Comparison of ENCODE assay signal across 25 cellular contexts in the genomic region with DNA sequence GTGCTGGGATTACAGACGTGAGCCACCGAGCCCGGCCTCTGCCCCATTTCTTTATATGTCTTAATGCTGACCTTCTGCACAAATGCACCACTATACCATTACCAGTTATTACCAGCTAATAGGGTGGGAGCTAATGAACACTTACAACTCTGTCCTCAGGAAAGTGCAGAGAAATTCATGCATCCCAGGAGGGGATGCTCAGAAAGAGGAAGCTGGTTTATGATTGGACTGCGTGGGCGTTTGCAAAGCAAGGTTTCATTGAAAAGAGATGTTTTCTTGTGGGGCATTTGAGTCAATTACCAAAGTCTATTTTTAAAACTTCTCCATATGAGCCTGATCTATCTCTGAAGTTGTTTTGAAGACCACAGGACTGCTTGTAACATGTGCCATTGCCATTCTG.
"Had no signal": no experiment of that assay in that cellular context is flagged by ENCODE, and none has a peak within 500 bp of the region (broad histone marks: within the 10 kb centered on the region; RNA-seq: fewer than 3 reads in every experiment).

No MANE protein-coding gene starts in this region.

- FAIRE-seq: frontal cortex, kidney had no signal

- H3K4me3 ChIP-seq: colonic mucosa, lung, smooth muscle cell, upper lobe of right lung had no signal

- H3K9me3 ChIP-seq: colonic mucosa, upper lobe of right lung had no signal

- H2AFZ ChIP-seq: parathyroid adenoma had no signal

- ATAC-seq: activated CD8-positive, alpha-beta memory T cell treated with anti-CD3 and anti-CD28 coated beads, Interleukin-2, amount 10 ng/mL, durations not matched to agents 7 days and 5 days; activated naive CD8-positive, alpha-beta T cell treated with anti-CD3 and anti-CD28 coated beads, Interleukin-2, amount 50 U/mL, for 24 hours; activated T-helper 17 cell treated with anti-CD3 and anti-CD28 coated beads, Interleukin-2, amount 50 U/mL, for 72 hours; left lobe of liver; natural killer cell treated with Interleukin-12 subunit alpha and Interleukin-12 subunit beta and Interleukin-15 and Interleukin-18, amount 100 ng/mL, for 72 hours; sciatic nerve; T-helper 17 cell; upper lobe of right lung had no signal

- H3K9ac ChIP-seq: parathyroid adenoma had no signal

- H3K4me1 Mint-ChIP-seq: activated CD4-positive, alpha-beta memory T cell treated with anti-CD3 and anti-CD28 coated beads, Interleukin-2, amount 10 ng/mL, durations not matched to agents 7 days and 5 days; activated CD8-positive, alpha-beta memory T cell treated with anti-CD3 and anti-CD28 coated beads, Interleukin-2, amount 10 ng/mL, durations not matched to agents 7 days and 5 days; activated T-helper 17 cell treated with anti-CD3 and anti-CD28 coated beads, Interleukin-2, amount 50 U/mL, for 72 hours; central memory CD8-positive, alpha-beta T cell; mesothelial cell of epicardium; T-helper 17 cell had no signal

- H3K27ac Mint-ChIP-seq: activated CD4-positive, alpha-beta memory T cell treated with anti-CD3 and anti-CD28 coated beads, Interleukin-2, amount 10 ng/mL, durations not matched to agents 7 days and 5 days; activated CD8-positive, alpha-beta memory T cell treated with anti-CD3 and anti-CD28 coated beads, Interleukin-2, amount 10 ng/mL, durations not matched to agents 7 days and 5 days; activated naive CD8-positive, alpha-beta T cell treated with anti-CD3 and anti-CD28 coated beads, Interleukin-2, amount 50 U/mL, for 24 hours; activated T-helper 17 cell treated with anti-CD3 and anti-CD28 coated beads, Interleukin-2, amount 50 U/mL, for 72 hours; mesothelial cell of epicardium; natural killer cell treated with Interleukin-12 subunit alpha and Interleukin-12 subunit beta and Interleukin-15 and Interleukin-18, amount 100 ng/mL, for 72 hours; T-helper 17 cell had no signal

- H3K27me3 Mint-ChIP-seq: activated CD4-positive, alpha-beta memory T cell treated with anti-CD3 and anti-CD28 coated beads, Interleukin-2, amount 10 ng/mL, durations not matched to agents 7 days and 5 days; activated CD8-positive, alpha-beta memory T cell treated with anti-CD3 and anti-CD28 coated beads, Interleukin-2, amount 10 ng/mL, durations not matched to agents 7 days and 5 days; central memory CD8-positive, alpha-beta T cell had no signal

- H3K4me3 Mint-ChIP-seq: activated CD4-positive, alpha-beta memory T cell treated with anti-CD3 and anti-CD28 coated beads, Interleukin-2, amount 10 ng/mL, durations not matched to agents 7 days and 5 days; activated CD8-positive, alpha-beta memory T cell treated with anti-CD3 and anti-CD28 coated beads, Interleukin-2, amount 10 ng/mL, durations not matched to agents 7 days and 5 days; activated naive CD8-positive, alpha-beta T cell treated with anti-CD3 and anti-CD28 coated beads, Interleukin-2, amount 50 U/mL, for 24 hours; activated T-helper 17 cell treated with anti-CD3 and anti-CD28 coated beads, Interleukin-2, amount 50 U/mL, for 72 hours; central memory CD8-positive, alpha-beta T cell; mesothelial cell of epicardium; natural killer cell treated with Interleukin-12 subunit alpha and Interleukin-12 subunit beta and Interleukin-15 and Interleukin-18, amount 100 ng/mL, for 72 hours; T-helper 17 cell had no signal

- H3K36me3 Mint-ChIP-seq: activated CD8-positive, alpha-beta memory T cell treated with anti-CD3 and anti-CD28 coated beads, Interleukin-2, amount 10 ng/mL, durations not matched to agents 7 days and 5 days; mesothelial cell of epicardium; natural killer cell treated with Interleukin-12 subunit alpha and Interleukin-12 subunit beta and Interleukin-15 and Interleukin-18, amount 100 ng/mL, for 72 hours had no signal

- H3K79me2 ChIP-seq: parathyroid adenoma had no signal

- H3K27ac ChIP-seq: brain microvascular endothelial cell, colonic mucosa, parathyroid adenoma, upper lobe of right lung, WERI-Rb-1 had no signal

- H3K4me1 ChIP-seq: colonic mucosa, parathyroid adenoma, upper lobe of right lung had no signal

- H3K9me3 Mint-ChIP-seq: activated CD4-positive, alpha-beta memory T cell treated with anti-CD3 and anti-CD28 coated beads, Interleukin-2, amount 10 ng/mL, durations not matched to agents 7 days and 5 days; activated naive CD8-positive, alpha-beta T cell treated with anti-CD3 and anti-CD28 coated beads, Interleukin-2, amount 50 U/mL, for 24 hours; activated T-helper 17 cell treated with anti-CD3 and anti-CD28 coated beads, Interleukin-2, amount 50 U/mL, for 72 hours; mesothelial cell of epicardium; natural killer cell treated with Interleukin-12 subunit alpha and Interleukin-12 subunit beta and Interleukin-15 and Interleukin-18, amount 100 ng/mL, for 72 hours had no signal

- H3K27me3 ChIP-seq: brain microvascular endothelial cell, colonic mucosa, upper lobe of right lung had no signal

- H3K4me2 ChIP-seq: smooth muscle cell had no signal

- H3K36me3 ChIP-seq: brain microvascular endothelial cell, colonic mucosa, upper lobe of right lung, WERI-Rb-1 had no signal

- DNase-seq: activated CD4-positive, alpha-beta memory T cell treated with anti-CD3 and anti-CD28 coated beads, Interleukin-2, amount 10 ng/mL, durations not matched to agents 7 days and 5 days; activated CD8-positive, alpha-beta memory T cell treated with anti-CD3 and anti-CD28 coated beads, Interleukin-2, amount 10 ng/mL, durations not matched to agents 7 days and 5 days; activated naive CD4-positive, alpha-beta T cell treated with Interleukin-2 at 50 U/mL for 16 hours; activated naive CD8-positive, alpha-beta T cell treated with anti-CD3 and anti-CD28 coated beads, Interleukin-2, amount 50 U/mL, for 24 hours; activated T-cell treated with anti-CD3 and anti-CD28 coated beads, Interleukin-2, amount 50 U/mL, for 1 hour; aorta; brain microvascular endothelial cell; colonic mucosa; hypothalamus; kidney; stimulated activated CD4-positive, alpha-beta T cell treated with anti-CD3 and anti-CD28 coated beads, Interleukin-4, amount 100 ng/mL, for 4 hours; stimulated activated naive CD4-positive, alpha-beta T cell; T-helper 17 cell; upper lobe of right lung; WERI-Rb-1 had no signal
